In genomic region chr12:3872800-3873636, GRCh38 we compare ENCODE assay signal across 8 cellular contexts. TPM values are rescaled to one million over a fixed set of nuclear protein-coding genes. Genes with fewer than 3 reads are reported as not detected.
A peak's percentile ranks its signal among the peaks of the same experiment; 100 is the strongest.
DNase-seq lines count a peak whose midpoint lies in the region; ATAC-seq and TF ChIP-seq lines count a peak whose summit lies in the region.

A gene with protein sequence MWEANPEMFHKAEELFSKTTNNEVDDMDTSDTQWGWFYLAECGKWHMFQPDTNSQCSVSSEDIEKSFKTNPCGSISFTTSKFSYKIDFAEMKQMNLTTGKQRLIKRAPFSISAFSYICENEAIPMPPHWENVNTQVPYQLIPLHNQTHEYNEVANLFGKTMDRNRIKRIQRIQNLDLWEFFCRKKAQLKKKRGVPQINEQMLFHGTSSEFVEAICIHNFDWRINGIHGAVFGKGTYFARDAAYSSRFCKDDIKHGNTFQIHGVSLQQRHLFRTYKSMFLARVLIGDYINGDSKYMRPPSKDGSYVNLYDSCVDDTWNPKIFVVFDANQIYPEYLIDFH (minus strand): TSS chr12:3873399. CDS start chr12:3873229, 170 bp downstream.

- peak within 1 kb of the TSS; percentile 96 for H3K4me3 Mint-ChIP-seq in activated CD4-positive, alpha-beta T cell treated with anti-CD3 and anti-CD28 coated beads for 36 hours

- H3K4me3 ChIP-seq in choroid plexus epithelial cell (ENCODE audit: low read depth, low read length) = peak within 1 kb of the TSS; percentile 79

- peak; percentile 96 for ATAC-seq in HG03439 (IDR thresholded peaks at IDR 0.05; ENCODE audit: unreplicated experiment)
- peak; percentile 93 for ATAC-seq in activated CD4-positive, alpha-beta T cell treated with anti-CD3 and anti-CD28 coated beads for 36 hours

- CTCF ChIA-PET in activated CD4-positive, alpha-beta T cell treated with anti-CD3 and anti-CD28 coated beads for 36 hours (lab: Charles Lee) = interaction anchor here (1.0 to 1.6 kb wide), 2 partner anchors 12 to 23 kb away, joined by 3 to 5 read pairs; no protein-coding TSS in a partner anchor

- POLR2A ChIA-PET in activated CD4-positive, alpha-beta T cell treated with anti-CD3 and anti-CD28 coated beads for 36 hours (lab: Charles Lee) = interaction anchor here (0.8 to 1.0 kb wide), 2 partner anchors 398 to 403 kb away, joined by 3 to 5 read pairs; no protein-coding TSS in a partner anchor

- no peaks in the 10 kb centered on the region for H3K27me3 Mint-ChIP-seq in activated CD4-positive, alpha-beta T cell treated with anti-CD3 and anti-CD28 coated beads for 36 hours

- H3K9me3 Mint-ChIP-seq in activated CD4-positive, alpha-beta T cell treated with anti-CD3 and anti-CD28 coated beads for 36 hours (ENCODE audit: low read depth) = peaks cover 3% of the 10 kb centered on the region

- H3K27ac Mint-ChIP-seq in activated CD4-positive, alpha-beta T cell treated with anti-CD3 and anti-CD28 coated beads for 36 hours = peak within 1 kb of the TSS; percentile 98

- intact Hi-C loops in activated CD4-positive, alpha-beta T cell treated with anti-CD3 and anti-CD28 coated beads for 36 hours (cut with DNase I, micrococcal nuclease) = loop anchor here (1.0 to 10.0 kb wide), 14 partner anchors 120 to 996 kb away; partner anchors contain the start of genes CRACR2A (in 2 of the 2), RAD51AP1 (in 2 of the 2), AKAP3 (in 1 of the 2) and CCND2 (in 1 of the 2)

- peak; percentile 65 for TF ChIP-seq POLR2A in GM19193 (IDR thresholded peaks at IDR 0.05; ENCODE audit: extremely low read depth, insufficient read depth, insufficient read length)

- peaks cover 46% of the 10 kb centered on the region for H3K4me1 Mint-ChIP-seq in activated CD4-positive, alpha-beta T cell treated with anti-CD3 and anti-CD28 coated beads for 36 hours

- peak; percentile 90 for DNase-seq in AML-193 (lab: John Stamatoyannopoulos, UW)
- peak; percentile 89 to 94 for DNase-seq in NCI-H524 (lab: John Stamatoyannopoulos, UW)
- DNase-seq in activated CD4-positive, alpha-beta T cell treated with anti-CD3 and anti-CD28 coated beads for 36 hours = peak; percentile 99
- peak; percentile 98 for DNase-seq in choroid plexus epithelial cell (ENCODE audit: low read depth)
- peak; percentile 94 for DNase-seq in kidney tubule cell (ENCODE audit: low spot score)
- DNase-seq in stimulated activated CD4-positive, alpha-beta T cell treated with anti-CD3 and anti-CD28 coated beads, Interleukin-1b, Interleukin-23, amount 100 ng/mL, for 24 hours (ENCODE audit: low read depth in 4 of 4, low spot score in 1 of 4) = peak; percentile 94 to 98 (median 98)

- H3K36me3 Mint-ChIP-seq in activated CD4-positive, alpha-beta T cell treated with anti-CD3 and anti-CD28 coated beads for 36 hours (ENCODE audit: low read depth) = peaks cover 14% of the 10 kb centered on the region

- no peak for TF ChIP-seq CTCF in choroid plexus epithelial cell (conservative IDR thresholded peaks at IDR 0.05; ENCODE audit: low read depth, low read length)

RNA-seq across cellular contexts. Expression of the gene that starts here (rescaled TPM):
- 10 to 100 TPM; 20.9 to 23.0 TPM for total RNA-seq in activated CD4-positive, alpha-beta T cell treated with anti-CD3 and anti-CD28 coated beads for 36 hours

Comparison
In these comparisons a context has a peak if more than half of its experiments do, and no peak if none do; other contexts are left out.
1. Peak in every context shown above with its lines: DNase-seq, ATAC-seq and H3K4me3 ChIP-seq.